ENCODE assay signal across 8 cellular contexts in genomic region chr17:70168044-70168978, GRCh38. TPM values are rescaled to one million over a fixed set of nuclear protein-coding genes. Genes with fewer than 3 reads are reported as not detected.
DNase-seq lines count a peak whose midpoint lies in the region; ATAC-seq and TF ChIP-seq lines count a peak whose summit lies in the region.

No MANE protein-coding gene starts in this region.

- H3K9ac ChIP-seq in DND-41 (ENCODE audit: low read depth, low read length) = no peak overlapping the region
- peak overlapping the region; percentile 44; the same call in 1 of the 2 replicates for H3K9ac ChIP-seq in MM.1S (ENCODE audit: low read length)

- H3K4me2 ChIP-seq in DND-41 (ENCODE audit: insufficient read depth, low read length) = no peak overlapping the region
- H3K4me2 ChIP-seq in MM.1S (ENCODE audit: low read depth, low read length) = peak overlapping the region; percentile 93

- H3K79me2 ChIP-seq in DND-41 (ENCODE audit: insufficient read depth, low read length) (no peaks in the 10 kb centered on the region), MM.1S (ENCODE audit: low read length) (no peaks in the 10 kb centered on the region)

- intact Hi-C loops in vagina (cut with DNase I) = loop anchor here (10.0 kb wide), 1 partner anchor 464 kb away; no protein-coding TSS in a partner anchor

- H3K9me2 ChIP-seq in MM.1S (replicated peaks; ENCODE audit: insufficient read depth, low read length) = no peaks in the 10 kb centered on the region

- H3K27me3 ChIP-seq in DND-41 (ENCODE audit: insufficient read depth, low read length, poor library complexity) (no peaks in the 10 kb centered on the region), MM.1S (replicated peaks; ENCODE audit: insufficient read depth, low read length) (peaks cover 4% of the 10 kb centered on the region; the same call in 1 of the 2 replicates), vagina (no peaks in the 10 kb centered on the region)

- H4K20me1 ChIP-seq in DND-41 (ENCODE audit: insufficient read depth, low read length) = no peaks in the 10 kb centered on the region
- H4K20me1 ChIP-seq in MM.1S (ENCODE audit: insufficient read depth, low read length) = no peaks in the 10 kb centered on the region

- H3F3A ChIP-seq in MM.1S (ENCODE audit: insufficient read depth, low read length) = no peaks in the 10 kb centered on the region

- H3K27ac ChIP-seq in DND-41 (ENCODE audit: low read length) (no peak overlapping the region), MM.1S (ENCODE audit: low read length) (no peak overlapping the region), VCaP (peak overlapping the region; percentile 63), vagina (peak overlapping the region; percentile 74)

- TF ChIP-seq CTCF in DND-41 (IDR thresholded peaks at IDR 0.05; ENCODE audit: borderline replicate concordance, extremely low read depth, low read length, poor library complexity, severe bottlenecking) (peak; percentile 35), MM.1S (IDR thresholded peaks at IDR 0.05; ENCODE audit: low read length) (peak; percentile 45), VCaP (conservative IDR thresholded peaks at IDR 0.05) (peak; percentile 82), fibroblast of the aortic adventitia (IDR thresholded peaks at IDR 0.05; ENCODE audit: insufficient read depth, low read length) (peak; percentile 73), vagina (IDR thresholded peaks at IDR 0.05) (peak in 2 of 3 experiments; percentile 33 to 52)

- no peak for DNase-seq in DND-41
- DNase-seq in MM.1S = peak; percentile 39
- DNase-seq in fibroblast of the aortic adventitia (ENCODE audit: low read depth) = peak; percentile 70
- DNase-seq in myocyte (ENCODE audit: low read depth) = peak; percentile 86
- DNase-seq in vagina (ENCODE audit: extremely low spot score in 2 of 2) = no peak
- no peak for DNase-seq in T1000 (lab: John Stamatoyannopoulos, UW)

- H3K4me3 ChIP-seq in DND-41 (ENCODE audit: low read depth in 1 of 2, low read length in 2 of 2) (no peak overlapping the region), MM.1S (ENCODE audit: low read length) (peak overlapping the region; percentile 73), fibroblast of the aortic adventitia (ENCODE audit: low read depth, low read length) (peak overlapping the region; percentile 75), vagina (peak overlapping the region; percentile 57 to 58)

- H3K4me1 ChIP-seq in DND-41 (ENCODE audit: insufficient read depth, low read length) = no peaks in the 10 kb centered on the region
- no peaks in the 10 kb centered on the region for H3K4me1 ChIP-seq in MM.1S (ENCODE audit: low read length)
- H3K4me1 ChIP-seq in vagina = peaks cover 13% of the 10 kb centered on the region

- H3K36me3 ChIP-seq in DND-41 (ENCODE audit: insufficient read depth, low read length) (no peaks in the 10 kb centered on the region), MM.1S (replicated peaks; ENCODE audit: insufficient read depth, low read length) (no peaks in the 10 kb centered on the region), vagina (no peaks in the 10 kb centered on the region)

- H3K9me3 ChIP-seq in DND-41 (ENCODE audit: insufficient read depth, low read length, severe bottlenecking) = no peaks in the 10 kb centered on the region
- H3K9me3 ChIP-seq in MM.1S (replicated peaks; ENCODE audit: insufficient read depth, low read length) = no peaks in the 10 kb centered on the region
- H3K9me3 ChIP-seq in vagina = no peaks in the 10 kb centered on the region

- ATAC-seq in DND-41 (ENCODE audit: insufficient read depth, low read depth) (no peak), GM21528 (IDR thresholded peaks at IDR 0.05; ENCODE audit: low FRiP score, unreplicated experiment) (peak; percentile 17)

- no peak for TF ChIP-seq POLR2A in vagina (IDR thresholded peaks at IDR 0.05)

- H2AFZ ChIP-seq in DND-41 (ENCODE audit: low read depth, low read length) = no peak overlapping the region
- peak overlapping the region; percentile 87 for H2AFZ ChIP-seq in MM.1S (ENCODE audit: low read length)

RNA-seq across cellular contexts. Expression of gene KCNJ2, which starts 1.0 kb away (rescaled TPM):
- total RNA-seq in fibroblast of the aortic adventitia (ENCODE audit: low replicate concordance) (1.4 and 12.7 TPM in 2 replicates), myocyte (13.9 and 97.0 TPM in 2 replicates), vagina (10.8 TPM)
- polyA plus RNA-seq in myocyte (2012) = 2.6 TPM

Comparison
In these comparisons a context has a peak if more than half of its experiments do, and no peak if none do; other contexts are left out.
1. DNase-seq: peak in MM.1S (single experiment), fibroblast of the aortic adventitia (single experiment) and myocyte (single experiment); none in DND-41 (single experiment), vagina (0 of 2) and T1000 (single experiment).
2. H3K27ac ChIP-seq: peak in VCaP (single experiment) and vagina (single experiment); none in DND-41 (single experiment) and MM.1S (single experiment).
3. H3K4me3 ChIP-seq: peak in MM.1S (single experiment), fibroblast of the aortic adventitia (single experiment) and vagina (2 of 2); none in DND-41 (0 of 2).
4. Peak in every context shown above with its lines, with median percentiles within 50 percentile points of each other: CTCF ChIP-seq.